In the genomic region with DNA sequence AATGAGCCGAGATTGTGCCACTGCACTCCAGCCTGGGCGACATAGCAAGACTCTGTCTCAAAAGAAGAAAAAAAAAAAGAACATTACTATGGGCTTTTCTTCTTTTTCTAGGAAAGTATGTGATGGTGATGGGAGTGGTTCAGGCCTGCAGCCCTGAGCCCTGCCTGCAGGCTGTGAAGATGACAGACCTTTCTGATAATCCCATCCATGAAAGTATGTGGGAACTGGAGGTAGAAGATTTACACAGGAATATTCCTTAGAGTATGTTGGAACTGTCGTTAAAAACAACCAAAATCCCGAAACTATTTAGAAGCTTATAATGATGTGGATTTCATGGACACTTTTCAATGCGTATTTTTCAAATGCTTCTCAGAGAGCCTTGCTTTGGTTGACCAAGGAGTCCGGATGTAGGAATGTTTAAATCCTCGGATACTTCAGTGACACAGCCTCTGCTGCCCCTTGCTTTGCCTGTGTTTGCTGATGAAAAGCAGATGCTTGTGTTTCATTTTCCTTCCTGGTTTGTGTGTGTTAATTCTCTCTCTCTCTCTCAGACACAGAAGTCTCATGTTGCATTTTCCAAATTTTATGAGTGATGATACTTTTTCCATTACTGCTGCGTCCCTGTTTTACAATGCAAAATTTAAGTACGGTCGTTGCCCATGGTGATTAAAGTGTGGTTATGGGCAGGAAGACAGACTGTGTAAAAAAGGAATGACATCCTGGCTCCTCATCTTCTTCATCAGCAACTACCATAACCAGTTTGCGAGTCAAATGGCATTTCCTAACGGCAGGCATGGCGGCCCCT, we compare ENCODE assay signal across 11 cellular contexts. TPM values are rescaled to one million over a fixed set of nuclear protein-coding genes. Genes with fewer than 3 reads are reported as not detected.
DNase-seq lines count a peak whose midpoint lies in the region; ATAC-seq and TF ChIP-seq lines count a peak whose summit lies in the region.
"Had no signal": no experiment of that assay in that cellular context is flagged by ENCODE, and none has a peak within 500 bp of the region (broad histone marks: within the 10 kb centered on the region; RNA-seq: fewer than 3 reads in every experiment).

No MANE protein-coding gene starts in this region.

- peak overlapping the region; percentile 46 for H3K4me3 ChIP-seq in WI38 (ENCODE audit: low read depth, low read length)
- no peak overlapping the region for H3K4me3 ChIP-seq in stomach
- H3K4me3 ChIP-seq: mucosa of descending colon had no signal

- peak; percentile 81 for DNase-seq in GM04503 (ENCODE audit: low read depth)
- peak; percentile 74 for DNase-seq in hepatic stellate cell (ENCODE audit: low spot score)
- no peak for DNase-seq in stomach
- DNase-seq in NCI-H146 (lab: John Stamatoyannopoulos, UW), result no peak
- DNase-seq: NCI-H2029, OCI-M1 had no signal

- intact Hi-C loops in stomach (cut with DNase I; ENCODE audit: low total_unique reads), result loop anchor here (5.0 kb wide), 1 partner anchor 383 kb away; no protein-coding TSS in a partner anchor

- H3K27ac ChIP-seq in stomach, result peak overlapping the region in 4 of 5 donors; percentile 62 to 77 (median 68)

- no peaks in the 10 kb centered on the region for H3K27me3 ChIP-seq in stomach

- 66 to 76% (median 73%) methylated on average over 13 of the region's 13 CpGs for WGBS in stomach, 5 donors

- TF ChIP-seq EP300 in stomach (IDR thresholded peaks at IDR 0.05), result no peak

- no peaks in the 10 kb centered on the region for H3K36me3 ChIP-seq in stomach

- no peak for ATAC-seq in HG02970 (IDR thresholded peaks at IDR 0.05; ENCODE audit: low FRiP score, unreplicated experiment)
- no peak for ATAC-seq in GM18907 (IDR thresholded peaks at IDR 0.05; ENCODE audit: unreplicated experiment)
- ATAC-seq in GM21367 (IDR thresholded peaks at IDR 0.05; ENCODE audit: unreplicated experiment), result no peak

- H3K9me3 ChIP-seq in stomach, result no peaks in the 10 kb centered on the region
- H3K9me3 ChIP-seq: mucosa of descending colon had no signal

- TF ChIP-seq CTCF in WI38 (IDR thresholded peaks at IDR 0.05; ENCODE audit: low read depth, low read length) (no peak), stomach (IDR thresholded peaks at IDR 0.05) (no peak)

- H3K4me1 ChIP-seq in stomach, result peaks cover 14 to 46% (median 35%) of the 10 kb centered on the region in 4 donors

- TF ChIP-seq POLR2A in stomach (IDR thresholded peaks at IDR 0.05), result no peak

RNA-seq across cellular contexts. Expression of gene RMI2, which starts 5.5 kb away (rescaled TPM):
- total RNA-seq in stomach, result 10 to 100 TPM in 3 of 5 donors, 1 to 10 TPM in 2; 2.3 to 79.9 (median 10.5) TPM
- 1 to 10 TPM; 6.9 to 9.6 (median 7.0) TPM for polyA plus RNA-seq in stomach

Comparison
In these comparisons a context has a peak if more than half of its experiments do, and no peak if none do; other contexts are left out.
1. DNase-seq: peak in GM04503 (single experiment) and hepatic stellate cell (single experiment); none in stomach (single experiment) and NCI-H146 (single experiment).